ENCODE assay signal across 36 cellular contexts in genomic region chr20:38787870-38788269, GRCh38. TPM values are rescaled to one million over a fixed set of nuclear protein-coding genes. Genes with fewer than 3 reads are reported as not detected.
"Had no signal": no experiment of that assay in that cellular context is flagged by ENCODE, and none has a peak within 500 bp of the region (broad histone marks: within the 10 kb centered on the region; RNA-seq: fewer than 3 reads in every experiment).

No MANE protein-coding gene starts in this region.

- H3K4me1 Mint-ChIP-seq: brain had no signal

- H3K4me3 ChIP-seq: ascending aorta, cardiac muscle cell had no signal

- H3K4me1 ChIP-seq: ascending aorta had no signal

- H3K27ac ChIP-seq: ascending aorta, cardiac muscle cell, VCaP had no signal

- H3K36me3 Mint-ChIP-seq: activated CD4-positive, alpha-beta memory T cell treated with anti-CD3 and anti-CD28 coated beads for 36 hours; activated naive CD4-positive, alpha-beta T cell treated with anti-CD3 and anti-CD28 coated beads, Interleukin-2, amount 50 U/mL, for 24 hours; brain had no signal

- H3K27ac Mint-ChIP-seq: activated B cell treated with CpG ODN at 0.5 μM for 24 hours; activated CD4-positive, alpha-beta memory T cell treated with anti-CD3 and anti-CD28 coated beads for 36 hours; activated CD4-positive, alpha-beta T cell treated with anti-CD3 and anti-CD28 coated beads, Interleukin-2, amount 10 ng/mL, durations not matched to agents 24 days and 14 days; activated CD8-positive, alpha-beta T cell treated with anti-CD3 and anti-CD28 coated beads for 36 hours; activated naive CD4-positive, alpha-beta T cell treated with anti-CD3 and anti-CD28 coated beads, Interleukin-2, amount 10 ng/mL, durations not matched to agents 7 days and 5 days; activated naive CD4-positive, alpha-beta T cell treated with anti-CD3 and anti-CD28 coated beads, Interleukin-2, amount 50 U/mL, for 24 hours; activated naive CD8-positive, alpha-beta T cell; activated naive CD8-positive, alpha-beta T cell treated with anti-CD3 and anti-CD28 coated beads, Interleukin-2, amount 10 ng/mL, durations not matched to agents 7 days and 5 days; activated naive CD8-positive, alpha-beta T cell treated with anti-CD3 and anti-CD28 coated beads, Interleukin-2, amount 50 U/mL, for 24 hours; activated T-helper 2 cell treated with anti-CD3 and anti-CD28 coated beads, Interferon-gamma antibody, Interleukin-2, Interleukin-4, amounts not matched to agents 10 μg/mL and 5 μg/mL and 100 μg/mL, durations not matched to agents 14 hours and 24 hours and 36 hours; brain; T-helper 2 cell treated with Interferon-gamma antibody and Interleukin-4, amounts not matched to agents 5 μg/mL and 100 μg/mL, for 36 hours had no signal

- H3K9me3 ChIP-seq: ascending aorta had no signal

- H3K36me3 ChIP-seq: ascending aorta, cardiac muscle cell had no signal

- DNase-seq: activated B cell treated with CpG ODN at 0.5 μM for 24 hours; activated CD4-positive, alpha-beta memory T cell treated with anti-CD3 and anti-CD28 coated beads for 36 hours; activated CD4-positive, alpha-beta T cell treated with anti-CD3 and anti-CD28 coated beads for 4 hours; activated CD4-positive, alpha-beta T cell treated with anti-CD3 and anti-CD28 coated beads, Interleukin-2, amount 10 ng/mL, durations not matched to agents 24 days and 14 days; activated CD4-positive, alpha-beta T cell treated with anti-CD3 and anti-CD28 coated beads, Interleukin-2, amount 50 U/mL, for 1 hour; activated CD4-positive, alpha-beta T cell treated with anti-CD3 and anti-CD28 coated beads, Interleukin-2, amount 50 U/mL, for 4 hours; activated CD4-positive, CD25-positive, alpha-beta regulatory T cell treated with anti-CD3 and anti-CD28 coated beads, Interleukin-2, amount 50 U/mL, for 72 hours; activated CD8-positive, alpha-beta memory T cell treated with anti-CD3 and anti-CD28 coated beads, Interleukin-2, amount 50 U/mL, for 4 hours; activated CD8-positive, alpha-beta T cell treated with anti-CD3 and anti-CD28 coated beads for 36 hours; activated effector memory CD4-positive, alpha-beta T cell treated with Interleukin-2 at 50 U/mL for 16 hours; activated gamma-delta T cell; activated naive CD4-positive, alpha-beta T cell treated with anti-CD3 and anti-CD28 coated beads, Interleukin-2, amount 10 ng/mL, durations not matched to agents 7 days and 5 days; activated naive CD4-positive, alpha-beta T cell treated with Interleukin-2 at 50 U/mL for 16 hours; activated naive CD8-positive, alpha-beta T cell treated with anti-CD3 and anti-CD28 coated beads, Interleukin-2, amount 10 ng/mL, durations not matched to agents 7 days and 5 days; activated naive CD8-positive, alpha-beta T cell treated with anti-CD3 and anti-CD28 coated beads, Interleukin-2, amount 50 U/mL, for 24 hours; activated T-cell treated with anti-CD3 and anti-CD28 coated beads for 4 hours; activated T-cell treated with anti-CD3 and anti-CD28 coated beads, Interleukin-2, amount 50 U/mL, for 1 hour; activated T-cell treated with anti-CD3 and anti-CD28 coated beads, Interleukin-2, amount 50 U/mL, for 48 hours; amygdala; anterior cingulate cortex; caudate nucleus; cerebellar nuclear complex; T-helper 2 cell; T-helper 9 cell had no signal

- H3K27me3 Mint-ChIP-seq: activated B cell treated with CpG ODN at 0.5 μM for 24 hours; activated CD4-positive, alpha-beta memory T cell treated with anti-CD3 and anti-CD28 coated beads for 36 hours; activated CD4-positive, alpha-beta T cell treated with anti-CD3 and anti-CD28 coated beads, Interleukin-2, amount 10 ng/mL, durations not matched to agents 24 days and 14 days; activated CD8-positive, alpha-beta T cell treated with anti-CD3 and anti-CD28 coated beads for 36 hours; activated naive CD4-positive, alpha-beta T cell treated with anti-CD3 and anti-CD28 coated beads, Interleukin-2, amount 10 ng/mL, durations not matched to agents 7 days and 5 days; activated naive CD4-positive, alpha-beta T cell treated with anti-CD3 and anti-CD28 coated beads, Interleukin-2, amount 50 U/mL, for 24 hours; activated naive CD8-positive, alpha-beta T cell; activated naive CD8-positive, alpha-beta T cell treated with anti-CD3 and anti-CD28 coated beads, Interleukin-2, amount 10 ng/mL, durations not matched to agents 7 days and 5 days; activated naive CD8-positive, alpha-beta T cell treated with anti-CD3 and anti-CD28 coated beads, Interleukin-2, amount 50 U/mL, for 24 hours; brain; central memory CD8-positive, alpha-beta T cell had no signal

- ATAC-seq: activated CD8-positive, alpha-beta T cell treated with anti-CD3 and anti-CD28 coated beads for 36 hours; activated naive CD8-positive, alpha-beta T cell treated with anti-CD3 and anti-CD28 coated beads, Interleukin-2, amount 50 U/mL, for 24 hours had no signal

- H3K4me3 Mint-ChIP-seq: activated B cell treated with CpG ODN at 0.5 μM for 24 hours; activated CD4-positive, alpha-beta memory T cell treated with anti-CD3 and anti-CD28 coated beads for 36 hours; activated CD4-positive, alpha-beta T cell treated with anti-CD3 and anti-CD28 coated beads, Interleukin-2, amount 10 ng/mL, durations not matched to agents 24 days and 14 days; activated CD8-positive, alpha-beta T cell treated with anti-CD3 and anti-CD28 coated beads for 36 hours; activated naive CD4-positive, alpha-beta T cell treated with anti-CD3 and anti-CD28 coated beads, Interleukin-2, amount 10 ng/mL, durations not matched to agents 7 days and 5 days; activated naive CD4-positive, alpha-beta T cell treated with anti-CD3 and anti-CD28 coated beads, Interleukin-2, amount 50 U/mL, for 24 hours; activated naive CD8-positive, alpha-beta T cell; activated naive CD8-positive, alpha-beta T cell treated with anti-CD3 and anti-CD28 coated beads, Interleukin-2, amount 10 ng/mL, durations not matched to agents 7 days and 5 days; activated naive CD8-positive, alpha-beta T cell treated with anti-CD3 and anti-CD28 coated beads, Interleukin-2, amount 50 U/mL, for 24 hours; brain; central memory CD8-positive, alpha-beta T cell; T-helper 2 cell treated with Interferon-gamma antibody and Interleukin-4, amounts not matched to agents 5 μg/mL and 100 μg/mL, for 36 hours had no signal

- H3K27me3 ChIP-seq: ascending aorta, cardiac muscle cell had no signal

- H3K9me3 Mint-ChIP-seq: activated B cell treated with CpG ODN at 0.5 μM for 24 hours; activated CD4-positive, alpha-beta memory T cell treated with anti-CD3 and anti-CD28 coated beads for 36 hours; activated CD4-positive, alpha-beta T cell treated with anti-CD3 and anti-CD28 coated beads, Interleukin-2, amount 10 ng/mL, durations not matched to agents 24 days and 14 days; activated CD8-positive, alpha-beta T cell treated with anti-CD3 and anti-CD28 coated beads for 36 hours; activated naive CD4-positive, alpha-beta T cell treated with anti-CD3 and anti-CD28 coated beads, Interleukin-2, amount 10 ng/mL, durations not matched to agents 7 days and 5 days; activated naive CD4-positive, alpha-beta T cell treated with anti-CD3 and anti-CD28 coated beads, Interleukin-2, amount 50 U/mL, for 24 hours; activated naive CD8-positive, alpha-beta T cell treated with anti-CD3 and anti-CD28 coated beads, Interleukin-2, amount 10 ng/mL, durations not matched to agents 7 days and 5 days; activated naive CD8-positive, alpha-beta T cell treated with anti-CD3 and anti-CD28 coated beads, Interleukin-2, amount 50 U/mL, for 24 hours; activated T-helper 2 cell treated with anti-CD3 and anti-CD28 coated beads, Interferon-gamma antibody, Interleukin-2, Interleukin-4, amounts not matched to agents 10 μg/mL and 5 μg/mL and 100 μg/mL, durations not matched to agents 14 hours and 24 hours and 36 hours; central memory CD8-positive, alpha-beta T cell; T-helper 2 cell treated with Interferon-gamma antibody and Interleukin-4, amounts not matched to agents 5 μg/mL and 100 μg/mL, for 36 hours had no signal

- FAIRE-seq: bronchial epithelial cell, TTC549 had no signal

RNA-seq across cellular contexts. Expression of gene PPP1R16B, which starts 17.6 kb away (rescaled TPM):
- total RNA-seq: chondrocyte had no signal
- polyA plus RNA-seq: cardiac muscle cell had no signal
